ENCODE assay signal across 1 cellular context in the genomic region with DNA sequence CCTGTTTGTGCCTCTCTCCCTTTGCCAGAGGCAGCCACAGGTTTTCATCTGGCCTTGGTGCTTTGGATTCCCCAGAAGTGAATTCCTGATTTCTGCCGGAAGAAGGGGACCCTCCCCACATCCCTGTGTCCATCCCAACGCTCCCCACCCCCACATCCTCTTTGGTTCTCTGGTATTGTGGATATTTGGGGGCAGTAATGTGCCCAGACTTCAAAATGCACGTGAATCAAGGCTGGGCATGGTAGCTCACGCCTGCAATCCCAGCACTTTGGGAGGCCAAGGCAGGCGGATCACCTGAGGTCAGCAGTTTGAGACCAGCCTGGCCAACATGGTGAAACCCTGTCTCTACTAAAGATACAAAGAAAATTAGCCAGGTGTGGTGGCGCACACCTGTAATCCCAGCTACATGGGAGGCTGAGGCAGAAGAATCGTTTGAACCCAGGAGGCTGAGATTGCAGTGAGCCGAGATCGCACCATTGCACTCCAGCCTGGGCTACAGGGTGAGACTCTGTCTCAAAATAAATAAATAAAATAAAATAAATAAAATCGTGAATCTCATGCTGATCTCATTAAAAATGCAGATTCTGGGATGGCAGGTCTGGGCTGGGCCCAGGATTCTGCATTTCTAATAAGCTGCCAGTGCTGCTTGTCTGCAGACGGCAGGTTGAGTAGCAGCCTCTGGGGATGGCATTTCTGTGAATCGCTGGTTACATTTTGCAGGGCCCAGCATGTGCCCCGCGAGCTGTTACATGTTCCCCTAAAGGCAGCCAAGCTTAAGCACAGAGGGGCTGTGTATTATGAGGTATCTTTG.
TF ChIP-seq lines count a peak whose summit lies in the region.

No MANE protein-coding gene starts in this region.

TF ChIP-seq in GM12878, 131 proteins besides CTCF, POLR2A, EP300 and RAD21:
- TF ChIP-seq, protein P1, sequence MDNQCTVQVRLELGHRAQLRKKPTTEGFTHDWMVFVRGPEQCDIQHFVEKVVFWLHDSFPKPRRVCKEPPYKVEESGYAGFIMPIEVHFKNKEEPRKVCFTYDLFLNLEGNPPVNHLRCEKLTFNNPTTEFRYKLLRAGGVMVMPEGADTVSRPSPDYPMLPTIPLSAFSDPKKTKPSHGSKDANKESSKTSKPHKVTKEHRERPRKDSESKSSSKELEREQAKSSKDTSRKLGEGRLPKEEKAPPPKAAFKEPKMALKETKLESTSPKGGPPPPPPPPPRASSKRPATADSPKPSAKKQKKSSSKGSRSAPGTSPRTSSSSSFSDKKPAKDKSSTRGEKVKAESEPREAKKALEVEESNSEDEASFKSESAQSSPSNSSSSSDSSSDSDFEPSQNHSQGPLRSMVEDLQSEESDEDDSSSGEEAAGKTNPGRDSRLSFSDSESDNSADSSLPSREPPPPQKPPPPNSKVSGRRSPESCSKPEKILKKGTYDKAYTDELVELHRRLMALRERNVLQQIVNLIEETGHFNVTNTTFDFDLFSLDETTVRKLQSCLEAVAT (IDR thresholded peaks at IDR 0.05), result 0 out of 2 replicates have a peak, but pooled peaks have one; percentile 0
